ENCODE assay signal across 8 cellular contexts in genomic region chr9:128218518-128219389, GRCh38. TPM values are rescaled to one million over a fixed set of nuclear protein-coding genes. Genes with fewer than 3 reads are reported as not detected.
A peak's percentile ranks its signal among the peaks of the same experiment; 100 is the strongest.
DNase-seq lines count a peak whose midpoint lies in the region; FAIRE-seq and TF ChIP-seq lines count a peak whose summit lies in the region.

No MANE protein-coding gene starts in this region.

- no peaks in the 10 kb centered on the region for H3K79me2 ChIP-seq in GM23248 (ENCODE audit: insufficient read depth)

- H3K9ac ChIP-seq in GM23248: no peak overlapping the region
- H3K9ac ChIP-seq in kidney (ENCODE audit: low read length in 2 of 2): peak overlapping the region in 1 of 2 donors; percentile 46

- peaks cover 26% of the 10 kb centered on the region for H3K4me1 ChIP-seq in GM23248 (ENCODE audit: insufficient read depth)
- H3K4me1 ChIP-seq in kidney (ENCODE audit: control insufficient read depth in 1 of 2, insufficient read depth in 1 of 2, low read depth in 1 of 2, low read length in 2 of 2): peaks cover 0 to 17% of the 10 kb centered on the region in 2 donors

- WGBS in GM23248 (ENCODE audit: low coverage in 1 of 2, low lambda C conversion rate in 2 of 2, missing lambda C conversion rate in 2 of 2), 2 experiments: 53 to 54% methylated on average over 38 to 47 of the region's 47 CpGs

- H3F3A ChIP-seq in GM23248 (ENCODE audit: insufficient read depth): peaks cover 6% of the 10 kb centered on the region; the same call in 1 of the 2 replicates

- in situ Hi-C loops in GM23248 (cut with MboI): no loop called here

- H3K36me3 ChIP-seq in GM23248 (ENCODE audit: low read depth) (no peaks in the 10 kb centered on the region; the same call in 1 of the 2 replicates), kidney (ENCODE audit: control insufficient read depth in 1 of 2, insufficient read depth in 2 of 2, low read length in 2 of 2) (no peaks in the 10 kb centered on the region)

- H3K4me2 ChIP-seq in GM23248 (ENCODE audit: unreplicated experiment): no peak overlapping the region

- H3K27ac ChIP-seq in GM23248 (no peak overlapping the region), kidney (ENCODE audit: low read depth in 2 of 2, low read length in 2 of 2) (no peak overlapping the region)

- H3K27me3 ChIP-seq in GM23248 (replicated peaks; ENCODE audit: insufficient read depth): no peaks in the 10 kb centered on the region

- no peaks in the 10 kb centered on the region for H4K20me1 ChIP-seq in GM23248 (ENCODE audit: insufficient read depth)

- peak; percentile 66 for FAIRE-seq in kidney (lab: Jason Lieb, UNC)

- H2AFZ ChIP-seq in GM23248: no peak overlapping the region

- H3K9me3 ChIP-seq in GM23248 (ENCODE audit: low read depth) (no peaks in the 10 kb centered on the region), kidney (ENCODE audit: control insufficient read depth in 1 of 2, low read length in 2 of 2) (no peaks in the 10 kb centered on the region)

- H3K9me2 ChIP-seq in GM23248 (ENCODE audit: insufficient read depth): no peaks in the 10 kb centered on the region

- H3K4me3 ChIP-seq in GM23248 (no peak overlapping the region), NB4 (ENCODE audit: low read depth, low read length) (no peak overlapping the region), kidney (ENCODE audit: low read length in 2 of 2) (peak overlapping the region; percentile 59 to 64)

- no peak for TF ChIP-seq CTCF in NB4 (IDR thresholded peaks at IDR 0.05; ENCODE audit: low read depth, low read length)
- peak; percentile 7 for TF ChIP-seq CTCF in kidney (IDR thresholded peaks at IDR 0.05; ENCODE audit: borderline replicate concordance, extremely low read depth, insufficient read depth)

- DNase-seq in Daoy (ENCODE audit: low read depth): peak; percentile 68
- peak; percentile 65 for DNase-seq in GM23248
- peak; percentile 83 for DNase-seq in NB4 (ENCODE audit: low read depth)
- DNase-seq in activated CD4-positive, alpha-beta T cell treated with anti-CD3 and anti-CD28 coated beads for 1 hour: peak; percentile 82
- DNase-seq in cerebellar cortex (ENCODE audit: low spot score): peak; percentile 83
- peak; percentile 97 for DNase-seq in kidney
- peak; percentile 98 for DNase-seq in stimulated activated CD4-positive, alpha-beta T cell treated with anti-CD3 and anti-CD28 coated beads, Interleukin-15, amount 100 ng/mL, for 24 hours
- DNase-seq in NCI-H1694 treated with DMSO at 0.1 percent for 48 hours (lab: John Stamatoyannopoulos, UW): no peak

- no peak for TF ChIP-seq POLR2A in NB4 (IDR thresholded peaks at IDR 0.05; ENCODE audit: extremely low read depth, insufficient read length)

- intact Hi-C loops in kidney (cut with DNase I): no loop called here

RNA-seq across cellular contexts. Expression of gene DNM1, which starts 15.6 kb away (rescaled TPM):
- total RNA-seq in Daoy (2014; rRNA removed; shearing (Covaris generic)): 8.5 and 12.3 TPM in 2 replicates
- total RNA-seq in GM23248 (2014; rRNA removed; shearing (Covaris generic)): 11.3 and 12.1 TPM in 2 replicates
- polyA plus RNA-seq in GM23248 (2016; fragmentation: Nextera tagmentation; extraction: Ambion mirVana) (13.7 and 19.0 TPM in 2 replicates), kidney (ENCODE audit: insufficient read depth, low read depth, low replicate concordance) (7.3 TPM)
- total RNA-seq in kidney: 22.6 TPM

RNA-seq across cellular contexts. Expression of gene CIZ1, which starts 27.4 kb away (rescaled TPM):
- 35.8 and 36.2 TPM in 2 replicates for total RNA-seq in Daoy (2014; rRNA removed; shearing (Covaris generic))
- 39.1 and 48.5 TPM in 2 replicates for total RNA-seq in GM23248 (2014; rRNA removed; shearing (Covaris generic))
- polyA plus RNA-seq in GM23248 (2016; fragmentation: Nextera tagmentation; extraction: Ambion mirVana) (73.1 and 74.7 TPM in 2 replicates), kidney (ENCODE audit: insufficient read depth, low read depth, low replicate concordance) (48.1 TPM)
- total RNA-seq in kidney: 89.9 TPM

RNA-seq across cellular contexts. Expression of gene GOLGA2, which starts 57.1 kb away (rescaled TPM):
- total RNA-seq in Daoy (2014; rRNA removed; shearing (Covaris generic)): 76.5 and 85.5 TPM in 2 replicates
- 116 and 121 TPM in 2 replicates for total RNA-seq in GM23248 (2014; rRNA removed; shearing (Covaris generic))
- polyA plus RNA-seq in GM23248 (2016; fragmentation: Nextera tagmentation; extraction: Ambion mirVana): 32.9 and 35.1 TPM in 2 replicates
- total RNA-seq in kidney: 79.7 TPM
- polyA plus RNA-seq in kidney (ENCODE audit: insufficient read depth, low read depth, low replicate concordance): 42.9 TPM

RNA-seq across cellular contexts. Expression of gene SWI5, which starts 57.3 kb away (rescaled TPM):
- total RNA-seq in Daoy (2014; rRNA removed; shearing (Covaris generic)): 72.8 and 93.9 TPM in 2 replicates
- total RNA-seq in GM23248 (2014; rRNA removed; shearing (Covaris generic)): 32.8 and 43.3 TPM in 2 replicates
- polyA plus RNA-seq in GM23248 (2016; fragmentation: Nextera tagmentation; extraction: Ambion mirVana) (60.7 and 64.9 TPM in 2 replicates), kidney (ENCODE audit: insufficient read depth, low read depth, low replicate concordance) (67.8 TPM)
- 20.3 TPM for total RNA-seq in kidney

RNA-seq across cellular contexts. Expression of gene BBLN, which starts 58.7 kb away (rescaled TPM):
- 121 and 122 TPM in 2 replicates for total RNA-seq in Daoy (2014; rRNA removed; shearing (Covaris generic))
- 229 and 315 TPM in 2 replicates for total RNA-seq in GM23248 (2014; rRNA removed; shearing (Covaris generic))
- polyA plus RNA-seq in GM23248 (2016; fragmentation: Nextera tagmentation; extraction: Ambion mirVana) (137 and 142 TPM in 2 replicates), kidney (ENCODE audit: insufficient read depth, low read depth, low replicate concordance) (192 TPM)
- 55.6 TPM for total RNA-seq in kidney

Comparison
In these comparisons a context has a peak if more than half of its experiments do, and no peak if none do; other contexts are left out.
1. H3K4me3 ChIP-seq: peak in kidney (2 of 2); none in GM23248 (single experiment) and NB4 (single experiment).